8 cellular contexts compared by ENCODE assay signal in the genomic region with DNA sequence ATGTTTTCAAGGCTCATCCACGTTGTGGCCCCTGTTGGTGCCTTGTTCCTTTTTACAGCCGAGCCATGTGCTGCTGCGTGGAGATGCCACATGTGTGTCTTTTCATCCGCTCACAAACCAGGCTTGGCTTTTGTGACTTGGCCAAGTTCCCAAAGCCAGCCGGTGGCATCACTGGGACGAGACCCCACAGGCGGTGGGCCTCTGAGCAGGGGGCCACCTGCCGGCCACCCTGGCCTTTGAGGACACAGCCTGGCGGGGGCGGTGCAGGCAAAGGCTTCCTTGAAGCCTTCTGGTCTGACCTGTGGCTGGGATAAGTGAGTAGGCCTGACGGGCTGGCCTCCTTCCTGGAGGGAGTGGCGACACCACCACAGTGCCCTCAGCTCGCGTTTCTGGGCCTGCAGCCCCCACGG. TPM values are rescaled to one million over a fixed set of nuclear protein-coding genes. Genes with fewer than 3 reads are reported as not detected.
DNase-seq lines count a peak whose midpoint lies in the region; ATAC-seq and TF ChIP-seq lines count a peak whose summit lies in the region.

No MANE protein-coding gene starts in this region.

- WGBS in sigmoid colon, 2 donors = 9 to 15% methylated on average over 15 of the region's 15 CpGs

- POLR2A ChIA-PET in activated CD4-positive, alpha-beta memory T cell treated with anti-CD3 and anti-CD28 coated beads for 36 hours (lab: Charles Lee) = interaction anchor here (0.7 to 3.7 kb wide), 8 partner anchors 9 to 150 kb away, joined by 3 to 53 read pairs (median 6); a partner anchor contains a TSS

- intact Hi-C loops in activated CD4-positive, alpha-beta memory T cell treated with anti-CD3 and anti-CD28 coated beads for 36 hours (cut with micrococcal nuclease) = loop anchor here (1.0 to 5.0 kb wide), 3 partner anchors 9 to 125 kb away; a partner anchor contains a TSS
- intact Hi-C loops in sigmoid colon (cut with DNase I) = no loop called here

- DNase-seq in NCI-H510A (lab: John Stamatoyannopoulos, UW) (peak; percentile 21), NCI-H510A treated with DMSO at 0.1 percent for 48 hours (lab: John Stamatoyannopoulos, UW) (no peak), HT1080 (ENCODE audit: low read depth) (peak; percentile 53), fibroblast of peridontal ligament (ENCODE audit: extremely low read depth) (peak; percentile 26), sigmoid colon (peak; percentile 74), dedifferentiated amniotic fluid mesenchymal stem cell (ENCODE audit: extremely low spot score) (no peak)
- peak; percentile 73 for DNase-seq in activated CD4-positive, alpha-beta memory T cell treated with anti-CD3 and anti-CD28 coated beads for 36 hours

- peaks cover 25 to 32% (median 28%) of the 10 kb centered on the region in 4 donors for H3K36me3 ChIP-seq in sigmoid colon

- H3K9me3 ChIP-seq in sigmoid colon = no peaks in the 10 kb centered on the region

- H3K4me3 ChIP-seq in sigmoid colon = peak overlapping the region in 3 of 4 donors; percentile 38 to 41 (median 40)

- H3K27ac ChIP-seq in sigmoid colon = peak overlapping the region; percentile 84 to 89 (median 85)

- H3K27me3 Mint-ChIP-seq in activated CD4-positive, alpha-beta memory T cell treated with anti-CD3 and anti-CD28 coated beads for 36 hours = no peaks in the 10 kb centered on the region

- peaks cover 0 to 81% (median 69%) of the 10 kb centered on the region in 4 donors for H3K4me1 ChIP-seq in sigmoid colon

- peaks cover 56% of the 10 kb centered on the region for H3K36me3 Mint-ChIP-seq in activated CD4-positive, alpha-beta memory T cell treated with anti-CD3 and anti-CD28 coated beads for 36 hours

- peak overlapping the region; percentile 97 for H3K27ac Mint-ChIP-seq in activated CD4-positive, alpha-beta memory T cell treated with anti-CD3 and anti-CD28 coated beads for 36 hours

- no peak for TF ChIP-seq POLR2A in sigmoid colon (IDR thresholded peaks at IDR 0.05)

- TF ChIP-seq EP300 in sigmoid colon (IDR thresholded peaks at IDR 0.05) = no peak

- H3K27me3 ChIP-seq in sigmoid colon = no peaks in the 10 kb centered on the region

- peaks cover 75% of the 10 kb centered on the region for H3K4me1 Mint-ChIP-seq in activated CD4-positive, alpha-beta memory T cell treated with anti-CD3 and anti-CD28 coated beads for 36 hours (ENCODE audit: low read depth)

- no peak for TF ChIP-seq CTCF in sigmoid colon (IDR thresholded peaks at IDR 0.05)

- CTCF ChIA-PET in activated CD4-positive, alpha-beta memory T cell treated with anti-CD3 and anti-CD28 coated beads for 36 hours (lab: Charles Lee) = interaction anchor here (1.1 to 1.7 kb wide), 7 partner anchors 9 to 94 kb away, joined by 3 to 25 read pairs (median 7); a partner anchor contains a TSS

- no peaks in the 10 kb centered on the region for H3K9me3 Mint-ChIP-seq in activated CD4-positive, alpha-beta memory T cell treated with anti-CD3 and anti-CD28 coated beads for 36 hours

- ATAC-seq in HG03196 (IDR thresholded peaks at IDR 0.05; ENCODE audit: unreplicated experiment) = no peak

- peak overlapping the region; percentile 69 for H3K4me3 Mint-ChIP-seq in activated CD4-positive, alpha-beta memory T cell treated with anti-CD3 and anti-CD28 coated beads for 36 hours

RNA-seq across cellular contexts. Expression of a gene that starts 10.6 kb away (rescaled TPM):
- total RNA-seq in HT1080 (2014; rRNA removed; shearing (Covaris generic)) = 42.6 and 51.5 TPM in 2 replicates
- polyA plus RNA-seq in HT1080 (2015; cell fraction: cytosol; rRNA removed) = 47.7 and 55.9 TPM in 2 replicates
- polyA plus RNA-seq in HT1080 (2015; cell fraction: nucleus; rRNA removed) = 65.4 and 67.2 TPM in 2 replicates
- total RNA-seq in activated CD4-positive, alpha-beta memory T cell treated with anti-CD3 and anti-CD28 coated beads for 36 hours = 100 to 1,000 TPM; 273 to 279 TPM
- 10 to 100 TPM; 32.1 to 48.2 (median 38.9) TPM for total RNA-seq in sigmoid colon
- 100 to 1,000 TPM in 1 of 3 donors, 10 to 100 TPM in 2; 88.3 to 152 (median 92.0) TPM for polyA plus RNA-seq in sigmoid colon

RNA-seq across cellular contexts. Expression of a gene that starts 12.3 kb away (rescaled TPM):
- 26.5 and 27.6 TPM in 2 replicates for total RNA-seq in HT1080 (2014; rRNA removed; shearing (Covaris generic))
- 16.5 and 19.1 TPM in 2 replicates for polyA plus RNA-seq in HT1080 (2015; cell fraction: cytosol; rRNA removed)
- polyA plus RNA-seq in HT1080 (2015; cell fraction: nucleus; rRNA removed) = 62.5 and 64.1 TPM in 2 replicates
- 10 to 100 TPM; 85.9 to 89.4 TPM for total RNA-seq in activated CD4-positive, alpha-beta memory T cell treated with anti-CD3 and anti-CD28 coated beads for 36 hours
- total RNA-seq in sigmoid colon = 10 to 100 TPM; 23.9 to 45.7 (median 24.2) TPM
- 10 to 100 TPM in 2 of 3 donors, 1 to 10 TPM in 1; 9.0 to 42.2 (median 16.8) TPM for polyA plus RNA-seq in sigmoid colon

RNA-seq across cellular contexts. Expression of a gene that starts 26.5 kb away (rescaled TPM):
- total RNA-seq in HT1080 (2014; rRNA removed; shearing (Covaris generic)) = 2.2 and 2.9 TPM in 2 replicates
- polyA plus RNA-seq in HT1080 (2015; cell fraction: cytosol; rRNA removed) = 10.4 and 11.7 TPM in 2 replicates
- polyA plus RNA-seq in HT1080 (2015; cell fraction: nucleus; rRNA removed) = 40.8 and 46.7 TPM in 2 replicates
- 10 to 100 TPM; 14.9 to 19.4 TPM for total RNA-seq in activated CD4-positive, alpha-beta memory T cell treated with anti-CD3 and anti-CD28 coated beads for 36 hours
- total RNA-seq in sigmoid colon = 10 to 100 TPM; 20.0 to 37.7 (median 26.6) TPM
- 10 to 100 TPM; 15.6 to 39.0 (median 21.3) TPM for polyA plus RNA-seq in sigmoid colon

Comparison
In these comparisons a context has a peak if more than half of its experiments do, and no peak if none do; other contexts are left out.
1. DNase-seq: peak in NCI-H510A (single experiment), HT1080 (single experiment), activated CD4-positive, alpha-beta memory T cell treated with anti-CD3 and anti-CD28 coated beads for 36 hours (single experiment), fibroblast of peridontal ligament (single experiment) and sigmoid colon (single experiment); none in NCI-H510A treated with DMSO at 0.1 percent for 48 hours (single experiment) and dedifferentiated amniotic fluid mesenchymal stem cell (single experiment).